ENCODE assay signal across 20 cellular contexts in the genomic region with DNA sequence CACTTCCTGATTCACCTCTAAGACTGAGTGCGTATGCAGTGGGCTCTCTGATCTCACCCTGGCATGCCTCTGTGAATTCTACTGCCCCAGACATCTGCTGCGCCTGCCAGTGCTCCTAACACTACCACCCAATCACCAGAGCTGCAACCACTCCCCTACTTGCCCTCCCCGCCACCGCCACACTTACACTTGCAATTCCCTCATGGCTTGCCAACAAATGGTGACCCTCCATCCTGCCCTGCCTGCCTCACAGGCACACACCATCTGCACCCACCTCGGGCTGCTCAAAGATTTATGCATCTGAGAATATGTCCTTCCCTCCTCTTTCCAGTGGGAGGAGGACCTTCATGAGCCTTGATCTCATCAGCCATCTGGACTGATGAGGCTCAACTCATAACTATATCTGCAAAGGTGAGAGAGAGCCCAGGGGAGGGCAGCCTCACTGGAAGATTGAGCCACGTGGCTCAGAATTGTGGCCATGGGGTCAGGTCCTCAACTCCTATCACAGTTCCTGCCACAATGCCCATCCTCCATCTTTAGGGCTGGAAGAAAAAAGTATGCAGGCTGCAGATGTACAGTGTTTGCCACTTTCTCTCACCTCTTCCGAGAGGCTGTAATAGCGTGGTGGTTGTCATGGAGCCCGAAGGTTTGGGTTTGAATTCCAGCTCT.
"Had no signal": no experiment of that assay in that cellular context is flagged by ENCODE, and none has a peak within 500 bp of the region (broad histone marks: within the 10 kb centered on the region; RNA-seq: fewer than 3 reads in every experiment).

No MANE protein-coding gene starts in this region.

- H3K4me3 ChIP-seq: coronary artery, esophagus muscularis mucosa, left ventricle myocardium inferior, testis had no signal

- FAIRE-seq: bronchial epithelial cell, frontal cortex had no signal

- H3K27ac ChIP-seq: coronary artery, esophagus muscularis mucosa, left ventricle myocardium inferior, testis had no signal

- ATAC-seq: activated CD4-positive, alpha-beta T cell treated with anti-CD3 and anti-CD28 coated beads for 36 hours; naive thymus-derived CD4-positive, alpha-beta T cell had no signal

- DNase-seq: activated B cell treated with CpG ODN at 0.5 μM for 24 hours; activated CD4-positive, alpha-beta T cell treated with anti-CD3 and anti-CD28 coated beads for 36 hours; activated CD4-positive, alpha-beta T cell treated with anti-CD3 and anti-CD28 coated beads, Interleukin-2, amount 50 U/mL, for 48 hours; activated naive CD4-positive, alpha-beta T cell treated with anti-CD3 and anti-CD28 coated beads for 36 hours; activated naive CD8-positive, alpha-beta T cell treated with anti-CD3 and anti-CD28 coated beads, Interleukin-2, amount 10 ng/mL, durations not matched to agents 7 days and 5 days; activated T-cell treated with anti-CD3 and anti-CD28 coated beads, Interleukin-2, amount 50 U/mL, for 48 hours; amniotic stem cell; cerebellar nuclear complex; hippocampal formation; left ventricle myocardium inferior; naive thymus-derived CD4-positive, alpha-beta T cell; stimulated activated CD4-positive, alpha-beta T cell treated with anti-CD3 and anti-CD28 coated beads, Interleukin-4, amount 100 ng/mL, for 1 hour; stimulated activated naive CD4-positive, alpha-beta T cell; T-helper 9 cell; testis; trophoblast cell had no signal

- H3K36me3 ChIP-seq: esophagus muscularis mucosa, left ventricle myocardium inferior had no signal

- H3K4me1 ChIP-seq: esophagus muscularis mucosa, left ventricle myocardium inferior, testis had no signal

- H3K27me3 ChIP-seq: testis had no signal

- H3K9me3 ChIP-seq: left ventricle myocardium inferior, testis had no signal
